Comparison of ENCODE assay signal across 28 cellular contexts in genomic region chr10:107004362-107004761, GRCh38.
"Had no signal": no experiment of that assay in that cellular context is flagged by ENCODE, and none has a peak within 500 bp of the region (broad histone marks: within the 10 kb centered on the region; RNA-seq: fewer than 3 reads in every experiment).

No MANE protein-coding gene starts in this region.

- H3K27ac Mint-ChIP-seq: effector memory CD8-positive, alpha-beta T cell; endodermal cell had no signal

- H3K9me3 Mint-ChIP-seq: endodermal cell had no signal

- H3K27me3 Mint-ChIP-seq: effector memory CD8-positive, alpha-beta T cell had no signal

- H3K27me3 ChIP-seq: colonic mucosa, esophagus muscularis mucosa, esophagus squamous epithelium, foreskin keratinocyte, gastrocnemius medialis, gastroesophageal sphincter, heart left ventricle, hepatocyte had no signal

- H3K4me3 Mint-ChIP-seq: effector memory CD8-positive, alpha-beta T cell; endodermal cell had no signal

- FAIRE-seq: colon, endometrium, endothelial cell of umbilical vein, frontal cortex had no signal

- H3K4me1 Mint-ChIP-seq: endodermal cell had no signal

- H2AFZ ChIP-seq: hepatocyte had no signal

- H3K4me2 ChIP-seq: hepatocyte had no signal

- ATAC-seq: effector memory CD8-positive, alpha-beta T cell; esophagus mucosa; foreskin keratinocyte; gastrocnemius medialis; gastroesophageal sphincter; heart left ventricle; heart right ventricle had no signal

- H3K4me3 ChIP-seq: colonic mucosa, coronary artery, dorsolateral prefrontal cortex, esophagus muscularis mucosa, esophagus squamous epithelium, gastrocnemius medialis, gastroesophageal sphincter, heart left ventricle, heart right ventricle, hepatocyte had no signal

- H3K79me2 ChIP-seq: hepatocyte had no signal

- DNase-seq: colonic mucosa; cortex of kidney; dermis blood vessel endothelial cell; dorsolateral prefrontal cortex; effector CD4-positive, alpha-beta T cell; effector CD8-positive, alpha-beta T cell; effector memory CD4-positive, alpha-beta T cell; effector memory CD8-positive, alpha-beta T cell; endodermal cell; erythroblast; esophagus squamous epithelium; foreskin fibroblast; foreskin keratinocyte; gastrocnemius medialis; glutamatergic neuron; head of caudate nucleus; heart left ventricle; heart right ventricle had no signal

- H3K4me1 ChIP-seq: colonic mucosa, esophagus muscularis mucosa, esophagus squamous epithelium, foreskin keratinocyte, gastrocnemius medialis, heart right ventricle had no signal

- H3K9me3 ChIP-seq: colonic mucosa, esophagus muscularis mucosa, esophagus squamous epithelium, gastrocnemius medialis, gastroesophageal sphincter had no signal

- H3K27ac ChIP-seq: colonic mucosa, coronary artery, dorsolateral prefrontal cortex, epithelial cell of prostate, esophagus muscularis mucosa, esophagus squamous epithelium, foreskin keratinocyte, gastrocnemius medialis, gastroesophageal sphincter, heart left ventricle, heart right ventricle, hepatocyte had no signal

- H3K36me3 ChIP-seq: colonic mucosa, esophagus muscularis mucosa, esophagus squamous epithelium, gastrocnemius medialis, gastroesophageal sphincter, heart left ventricle, heart right ventricle had no signal
